ENCODE assay signal across 18 cellular contexts in genomic region chr3:73448041-73448440, GRCh38.
A peak's percentile ranks its signal among the peaks of the same experiment; 100 is the strongest.
DNase-seq lines count a peak whose midpoint lies in the region; ATAC-seq, FAIRE-seq and TF ChIP-seq lines count a peak whose summit lies in the region.
"Had no signal": no experiment of that assay in that cellular context is flagged by ENCODE, and none has a peak within 500 bp of the region (broad histone marks: within the 10 kb centered on the region; RNA-seq: fewer than 3 reads in every experiment).

No MANE protein-coding gene starts in this region.

- no peaks in the 10 kb centered on the region for H3K27me3 ChIP-seq in MM.1S (replicated peaks; ENCODE audit: insufficient read depth, low read length)
- no peaks in the 10 kb centered on the region for H3K27me3 ChIP-seq in GM12878 (replicated peaks in 1 of 2; ENCODE audit: control insufficient read depth in 2 of 2, insufficient read depth in 2 of 2, low read length in 1 of 2)
- H3K27me3 ChIP-seq: Peyer's patch had no signal

- in situ Hi-C loops in GM12878 (cut with MboI), result no loop called here

- no peak for TF ChIP-seq POLR2A in GM12878 (IDR thresholded peaks at IDR 0.05; ENCODE audit: low read depth, low read length)

- no peak for TF ChIP-seq EP300 in GM12878 (IDR thresholded peaks at IDR 0.05; ENCODE audit: borderline replicate concordance in 1 of 2, control insufficient read depth in 1 of 2, low read depth in 2 of 2, low read length in 2 of 2)

- RAD21 ChIA-PET in GM12878 (lab: Charles Lee; ENCODE audit: unreplicated experiment), result interaction anchor here (0.9 to 2.3 kb wide), 2 partner anchors 49 to 55 kb away, joined by 3 to 14 read pairs; no protein-coding TSS in a partner anchor

- H3K9ac ChIP-seq in MM.1S (ENCODE audit: low read length) (peak overlapping the region; percentile 52), GM12878 (ENCODE audit: control insufficient read depth, insufficient read depth, low read length) (no peak overlapping the region)

- WGBS in GM12878 (ENCODE audit: insufficient coverage, insufficient replicate concordance, low lambda C conversion rate, missing lambda C conversion rate), result 68% methylated on average over 2 of the region's 2 CpGs

- peaks cover 47% of the 10 kb centered on the region for H3K4me1 ChIP-seq in MM.1S (ENCODE audit: low read length)
- peaks cover 37% of the 10 kb centered on the region for H3K4me1 ChIP-seq in GM12878 (ENCODE audit: control insufficient read depth, insufficient read depth, low read length)
- H3K4me1 ChIP-seq: Peyer's patch had no signal

- H4K20me1 ChIP-seq in MM.1S (ENCODE audit: insufficient read depth, low read length), result no peaks in the 10 kb centered on the region
- no peaks in the 10 kb centered on the region for H4K20me1 ChIP-seq in GM12878 (ENCODE audit: control insufficient read depth, insufficient read depth)

- H3K4me2 ChIP-seq in MM.1S (ENCODE audit: low read depth, low read length), result peak overlapping the region; percentile 59
- peak overlapping the region; percentile 1; the same call in 1 of the 2 replicates for H3K4me2 ChIP-seq in GM12878 (ENCODE audit: control insufficient read depth, insufficient read depth)

- peaks cover 38% of the 10 kb centered on the region for H3F3A ChIP-seq in MM.1S (ENCODE audit: insufficient read depth, low read length)

- SMC1A ChIA-PET in GM12878 (lab: Charles Lee; ENCODE audit: uncharacterized antibody, unreplicated experiment), result interaction anchor here (0.7 to 1.2 kb wide), 7 partner anchors 8 to 54 kb away, joined by 3 to 5 read pairs (median 3); no protein-coding TSS in a partner anchor

- DNase-seq in AG10803 (ENCODE audit: low read depth) (peak; percentile 55), MM.1S (no peak), GM12878 (ENCODE audit: low read depth, low spot score) (no peak), NCI-H1092 (lab: John Stamatoyannopoulos, UW) (no peak)
- no peak for DNase-seq in stimulated activated CD4-positive, alpha-beta T cell treated with anti-CD3 and anti-CD28 coated beads, Interleukin-15, amount 100 ng/mL, for 24 hours
- DNase-seq: CD4-positive, CD25-positive, alpha-beta regulatory T cell; H9; MV-4-11; NCI-H146; NCI-H2107; NCI-H226; NCI-H526 treated with DMSO at 0.1 percent for 48 hours; NK-92 treated with Interleukin-12 subunit alpha and Interleukin-12 subunit beta, amount 100 ng/mL, for 24 hours; Peyer's patch; Right ventricle myocardium superior had no signal

- H2AFZ ChIP-seq in MM.1S (ENCODE audit: low read length) (0 out of 2 replicates have a peak overlapping the region, but pooled peaks have one; percentile 8), GM12878 (ENCODE audit: control insufficient read depth, low read depth, low read length) (no peak overlapping the region)

- H3K4me3 ChIP-seq in AG10803 (ENCODE audit: low read length) (no peak overlapping the region), MM.1S (ENCODE audit: low read length) (no peak overlapping the region), GM12878 (no peak overlapping the region)
- H3K4me3 ChIP-seq: Peyer's patch had no signal

- no TSS peak for BruUV-seq in GM12878 (replicated peaks; lab: Mats Ljungman, UMichigan)

- peak; percentile 0 for ATAC-seq in GM19023 (IDR thresholded peaks at IDR 0.05; ENCODE audit: unreplicated experiment)
- no peak for ATAC-seq in GM12878
- no peak for ATAC-seq in HG03139 (IDR thresholded peaks at IDR 0.05; ENCODE audit: unreplicated experiment)
- no peak for ATAC-seq in HG02642 (IDR thresholded peaks at IDR 0.05; ENCODE audit: poor library complexity, unreplicated experiment)

- TF ChIP-seq RAD21 in GM12878 (IDR thresholded peaks at IDR 0.05; ENCODE audit: insufficient read depth, low read depth, low read length), result no peak

- FAIRE-seq in GM12878 (lab: Jason Lieb, UNC), result no peak

- no peaks in the 10 kb centered on the region for H3K9me3 ChIP-seq in MM.1S (replicated peaks; ENCODE audit: insufficient read depth, low read length)
- no peaks in the 10 kb centered on the region; the same call in 2 of the 3 replicates for H3K9me3 ChIP-seq in GM12878 (replicated peaks; ENCODE audit: control insufficient read depth, insufficient read depth, low read length)
- H3K9me3 ChIP-seq: Peyer's patch had no signal

- intact Hi-C loops in GM12878 (cut with micrococcal nuclease; ENCODE audit: unreplicated experiment), result loop anchor here (2.0 to 5.0 kb wide), 2 partner anchors 69 to 346 kb away; no protein-coding TSS in a partner anchor

- peak overlapping the region; percentile 94 for H3K27ac ChIP-seq in MM.1S (ENCODE audit: low read length)
- peak overlapping the region; percentile 48; the same call in 1 of the 2 replicates for H3K27ac ChIP-seq in GM12878 (ENCODE audit: control insufficient read depth, insufficient read depth)
- H3K27ac ChIP-seq: Peyer's patch had no signal

- CTCF ChIA-PET in GM12878 (lab: Yijun Ruan, JAX), result interaction anchor here (1.0 to 1.8 kb wide), 5 partner anchors 19 to 346 kb away, joined by 3 to 9 read pairs (median 4); no protein-coding TSS in a partner anchor

- H3K9me2 ChIP-seq in MM.1S (replicated peaks; ENCODE audit: insufficient read depth, low read length), result no peaks in the 10 kb centered on the region

- TF ChIP-seq CTCF in AG10803 (conservative IDR thresholded peaks at IDR 0.05; ENCODE audit: low read length) (no peak), MM.1S (IDR thresholded peaks at IDR 0.05; ENCODE audit: low read length) (no peak), GM12878 (IDR thresholded peaks at IDR 0.05 in 2 of 3, conservative IDR thresholded peaks at IDR 0.05 in 1 of 3; ENCODE audit: control insufficient read depth in 2 of 3, extremely low read depth in 1 of 3, insufficient read depth in 1 of 3, low read depth in 3 of 3, low read length in 3 of 3) (no peak)

- H3K36me3 ChIP-seq in MM.1S (replicated peaks; ENCODE audit: insufficient read depth, low read length) (no peaks in the 10 kb centered on the region), GM12878 (ENCODE audit: control insufficient read depth in 2 of 2, insufficient read depth in 2 of 2, low read length in 1 of 2) (no peaks in the 10 kb centered on the region)
- H3K36me3 ChIP-seq: Peyer's patch had no signal

- POLR2A ChIA-PET in GM12878 (lab: Charles Lee), result interaction anchor here (0.6 kb wide), 1 partner anchor 14 kb away, joined by 3 read pairs; no protein-coding TSS in a partner anchor

- H3K79me2 ChIP-seq in MM.1S (ENCODE audit: low read length), result no peaks in the 10 kb centered on the region
- no peaks in the 10 kb centered on the region for H3K79me2 ChIP-seq in GM12878 (ENCODE audit: control insufficient read depth, insufficient read depth, low read length)

TF ChIP-seq in GM12878, 131 proteins besides CTCF, POLR2A, EP300 and RAD21 (continues in another document):
- TF ChIP-seq E4F1 (IDR thresholded peaks at IDR 0.05; ENCODE audit: borderline replicate concordance, partially characterized antibody), result no peak
- no peak for TF ChIP-seq CHD2 (IDR thresholded peaks at IDR 0.05; ENCODE audit: borderline replicate concordance, low read depth, low read length)
- TF ChIP-seq REST (IDR thresholded peaks at IDR 0.05; ENCODE audit: low read depth, low read length), result no peak
- no peak for TF ChIP-seq POLR2AphosphoS5 (IDR thresholded peaks at IDR 0.05; ENCODE audit: low read length)
- TF ChIP-seq RCOR1 (conservative IDR thresholded peaks at IDR 0.05; ENCODE audit: low read depth, low read length), result no peak
